Comparison of ENCODE assay signal across 10 cellular contexts in genomic region chr1:203173566-203173965, GRCh38. TPM values are rescaled to one million over a fixed set of nuclear protein-coding genes. Genes with fewer than 3 reads are reported as not detected.
A peak's percentile ranks its signal among the peaks of the same experiment; 100 is the strongest.
DNase-seq lines count a peak whose midpoint lies in the region; ATAC-seq and TF ChIP-seq lines count a peak whose summit lies in the region.
"Had no signal": no experiment of that assay in that cellular context is flagged by ENCODE, and none has a peak within 500 bp of the region (broad histone marks: within the 10 kb centered on the region; RNA-seq: fewer than 3 reads in every experiment).

No MANE protein-coding gene starts in this region.

- POLR2A ChIA-PET in OCI-LY7 (lab: Charles Lee) = interaction anchor here (0.6 kb wide), 1 partner anchor 885 kb away, joined by 3 read pairs; no protein-coding TSS in a partner anchor

- TF ChIP-seq CTCF in OCI-LY7 (conservative IDR thresholded peaks at IDR 0.05; ENCODE audit: low read length) = no peak

- no peak overlapping the region for H2AFZ ChIP-seq in OCI-LY7 (ENCODE audit: low read length)

- no TSS peak for BruUV-seq in OCI-LY7 (replicated peaks; lab: Mats Ljungman, UMichigan)

- peak; percentile 34 for DNase-seq in Daoy (ENCODE audit: low read depth)
- peak; percentile 19 for DNase-seq in OCI-LY7 (ENCODE audit: low spot score)
- no peak for DNase-seq in stimulated activated CD4-positive, alpha-beta T cell treated with anti-CD3 and anti-CD28 coated beads, Interleukin-4, amount 100 ng/mL, for 24 hours
- no peak for DNase-seq in left cardiac atrium
- DNase-seq in NCI-H2029 treated with DMSO at 0.1 percent for 48 hours (lab: John Stamatoyannopoulos, UW) = no peak
- no peak for DNase-seq in HuH-7.5 (ENCODE audit: low spot score)
- DNase-seq: KG1, occipital lobe had no signal

- no peaks in the 10 kb centered on the region for H3K4me1 ChIP-seq in OCI-LY7 (ENCODE audit: insufficient read depth, low read length, poor library complexity, severe bottlenecking)

- H3K27ac ChIP-seq in OCI-LY7 (ENCODE audit: low read depth, low read length, poor library complexity, severe bottlenecking) = no peak overlapping the region

- intact Hi-C loops in OCI-LY7 (cut with micrococcal nuclease; ENCODE audit: unreplicated experiment) (loop anchor here (2.0 kb wide), 1 partner anchor 135 kb away; no protein-coding TSS in a partner anchor), left cardiac atrium (cut with DNase I) (loop anchor here in 1 of 2 donors (2.0 to 5.0 kb wide), 3 partner anchors 44 to 136 kb away; no protein-coding TSS in a partner anchor)

- no peaks in the 10 kb centered on the region for H3K9me3 ChIP-seq in OCI-LY7 (ENCODE audit: low read length)

- H3K36me3 ChIP-seq in OCI-LY7 (ENCODE audit: insufficient read depth, low read length) = no peaks in the 10 kb centered on the region

- H3K9me2 ChIP-seq in OCI-LY7 (ENCODE audit: insufficient read depth, low read length) = no peaks in the 10 kb centered on the region

- no peaks in the 10 kb centered on the region for H4K20me1 ChIP-seq in OCI-LY7 (ENCODE audit: insufficient read depth, low read length)

- no peak overlapping the region for H3K4me2 ChIP-seq in OCI-LY7 (ENCODE audit: low read length)

- ATAC-seq in GM19452 (IDR thresholded peaks at IDR 0.05; ENCODE audit: unreplicated experiment) = peak; percentile 89
- ATAC-seq in HG03135 (IDR thresholded peaks at IDR 0.05; ENCODE audit: unreplicated experiment) = peak; percentile 85
- ATAC-seq in left cardiac atrium = no peak

- H3K4me3 ChIP-seq in OCI-LY7 (ENCODE audit: low read depth, low read length, poor library complexity, severe bottlenecking) = no peak overlapping the region

- CTCF ChIA-PET in OCI-LY7 (lab: Charles Lee; ENCODE audit: unreplicated experiment) = interaction anchor here (1.1 kb wide), 1 partner anchor 34 kb away, joined by 4 read pairs; no protein-coding TSS in a partner anchor

- no peaks in the 10 kb centered on the region for H3K79me2 ChIP-seq in OCI-LY7 (ENCODE audit: insufficient read depth, low read depth, low read length)

RNA-seq across cellular contexts. Expression of gene MYBPH, which starts 2.1 kb away (rescaled TPM):
- total RNA-seq in Daoy (2014; rRNA removed; shearing (Covaris generic)) = not detected in 2 replicates
- total RNA-seq in OCI-LY7 (2014; rRNA removed; shearing (Covaris generic)) = not detected in 2 replicates
- total RNA-seq in OCI-LY7 (2022) = not detected in 2 replicates
- total RNA-seq in left cardiac atrium = not detected
- total RNA-seq: occipital lobe had no signal

RNA-seq across cellular contexts. Expression of gene CHI3L1, which starts 12.9 kb away (rescaled TPM):
- total RNA-seq in Daoy (2014; rRNA removed; shearing (Covaris generic)) = not detected in 2 replicates
- total RNA-seq in OCI-LY7 (2014; rRNA removed; shearing (Covaris generic)) = not detected in 2 replicates
- total RNA-seq in OCI-LY7 (2022) (not detected in 2 replicates), left cardiac atrium (10 to 100 TPM in 1 of 2 donors, 1 to 10 TPM in 1; 6.1 to 20.4 TPM)

RNA-seq across cellular contexts. Expression of gene ADORA1, which starts 46.0 kb away (rescaled TPM):
- 0.89 and 2.7 TPM in 2 replicates for total RNA-seq in Daoy (2014; rRNA removed; shearing (Covaris generic))
- total RNA-seq in OCI-LY7 (2014; rRNA removed; shearing (Covaris generic)) = not detected in 2 replicates
- not detected in 2 replicates for total RNA-seq in OCI-LY7 (2022)
- total RNA-seq in left cardiac atrium = 10 to 100 TPM; 19.9 to 27.9 TPM

RNA-seq across cellular contexts. Expression of gene CHIT1, which starts 55.9 kb away (rescaled TPM):
- not detected in 2 replicates for total RNA-seq in Daoy (2014; rRNA removed; shearing (Covaris generic))
- 1.9 TPM in 2 replicates for total RNA-seq in OCI-LY7 (2014; rRNA removed; shearing (Covaris generic))
- total RNA-seq in OCI-LY7 (2022) (3.6 and 4.6 TPM in 2 replicates), left cardiac atrium (1 to 10 TPM in 1 of 2 donors, under 1 TPM in 1; 0.63 to 1.3 TPM)
- total RNA-seq: occipital lobe had no signal

Comparison
In these comparisons a context has a peak if more than half of its experiments do, and no peak if none do; other contexts are left out.
1. DNase-seq: peak in Daoy (single experiment) and OCI-LY7 (single experiment); none in stimulated activated CD4-positive, alpha-beta T cell treated with anti-CD3 and anti-CD28 coated beads, Interleukin-4, amount 100 ng/mL, for 24 hours (single experiment), left cardiac atrium (single experiment), NCI-H2029 treated with DMSO at 0.1 percent for 48 hours (single experiment) and HuH-7.5 (single experiment).
2. ATAC-seq: peak in GM19452 (single experiment) and HG03135 (single experiment); none in left cardiac atrium (0 of 2).